ENCODE assay signal across 1 cellular context in the genomic region with DNA sequence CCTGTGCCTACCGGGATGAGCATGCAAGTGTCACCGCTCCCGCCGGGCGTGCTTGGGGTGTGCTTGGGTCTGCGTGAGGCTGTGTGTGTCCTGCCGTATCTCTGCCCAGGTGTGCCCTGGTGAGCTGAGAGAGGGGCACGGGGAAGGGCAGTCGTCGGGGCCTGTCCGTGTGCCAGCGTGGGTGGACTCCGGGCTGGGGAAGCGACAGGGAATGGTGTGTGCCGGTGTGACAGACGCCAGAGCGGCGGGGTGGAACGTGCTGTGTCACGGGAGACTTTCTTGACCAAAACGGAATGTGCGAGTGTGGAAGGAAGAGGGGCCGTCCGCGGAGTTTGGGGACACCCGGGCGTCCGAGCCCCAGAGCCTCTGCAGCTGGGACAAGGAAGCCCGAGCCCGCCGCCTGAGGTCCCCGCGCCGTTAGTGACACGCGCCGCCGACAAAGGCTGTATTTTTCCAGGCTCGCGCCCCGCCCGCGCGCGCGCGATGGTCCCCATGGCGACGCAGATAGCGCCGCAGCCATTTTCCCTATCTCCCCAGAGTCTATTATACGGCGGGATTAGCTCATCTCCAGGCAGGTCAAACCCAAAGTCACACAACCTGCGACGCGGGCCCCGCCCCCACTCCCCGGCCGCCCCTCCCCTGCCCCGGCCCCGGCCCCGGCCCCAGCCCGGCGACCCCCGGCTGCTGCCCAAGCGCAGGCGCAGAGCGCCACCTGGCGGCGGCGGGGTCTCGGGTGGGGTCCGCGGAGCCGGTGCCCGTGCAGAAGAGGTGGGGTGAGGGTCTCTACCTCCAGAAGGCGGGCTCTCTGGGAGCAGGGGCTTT.
A peak's percentile ranks its signal among the peaks of the same experiment; 100 is the strongest.
TF ChIP-seq lines count a peak whose summit lies in the region.

No MANE protein-coding gene starts in this region.

TF ChIP-seq in K562, 482 proteins besides CTCF, POLR2A, EP300 and RAD21 (continued from another document and continues in another):
- TF ChIP-seq, protein P1, sequence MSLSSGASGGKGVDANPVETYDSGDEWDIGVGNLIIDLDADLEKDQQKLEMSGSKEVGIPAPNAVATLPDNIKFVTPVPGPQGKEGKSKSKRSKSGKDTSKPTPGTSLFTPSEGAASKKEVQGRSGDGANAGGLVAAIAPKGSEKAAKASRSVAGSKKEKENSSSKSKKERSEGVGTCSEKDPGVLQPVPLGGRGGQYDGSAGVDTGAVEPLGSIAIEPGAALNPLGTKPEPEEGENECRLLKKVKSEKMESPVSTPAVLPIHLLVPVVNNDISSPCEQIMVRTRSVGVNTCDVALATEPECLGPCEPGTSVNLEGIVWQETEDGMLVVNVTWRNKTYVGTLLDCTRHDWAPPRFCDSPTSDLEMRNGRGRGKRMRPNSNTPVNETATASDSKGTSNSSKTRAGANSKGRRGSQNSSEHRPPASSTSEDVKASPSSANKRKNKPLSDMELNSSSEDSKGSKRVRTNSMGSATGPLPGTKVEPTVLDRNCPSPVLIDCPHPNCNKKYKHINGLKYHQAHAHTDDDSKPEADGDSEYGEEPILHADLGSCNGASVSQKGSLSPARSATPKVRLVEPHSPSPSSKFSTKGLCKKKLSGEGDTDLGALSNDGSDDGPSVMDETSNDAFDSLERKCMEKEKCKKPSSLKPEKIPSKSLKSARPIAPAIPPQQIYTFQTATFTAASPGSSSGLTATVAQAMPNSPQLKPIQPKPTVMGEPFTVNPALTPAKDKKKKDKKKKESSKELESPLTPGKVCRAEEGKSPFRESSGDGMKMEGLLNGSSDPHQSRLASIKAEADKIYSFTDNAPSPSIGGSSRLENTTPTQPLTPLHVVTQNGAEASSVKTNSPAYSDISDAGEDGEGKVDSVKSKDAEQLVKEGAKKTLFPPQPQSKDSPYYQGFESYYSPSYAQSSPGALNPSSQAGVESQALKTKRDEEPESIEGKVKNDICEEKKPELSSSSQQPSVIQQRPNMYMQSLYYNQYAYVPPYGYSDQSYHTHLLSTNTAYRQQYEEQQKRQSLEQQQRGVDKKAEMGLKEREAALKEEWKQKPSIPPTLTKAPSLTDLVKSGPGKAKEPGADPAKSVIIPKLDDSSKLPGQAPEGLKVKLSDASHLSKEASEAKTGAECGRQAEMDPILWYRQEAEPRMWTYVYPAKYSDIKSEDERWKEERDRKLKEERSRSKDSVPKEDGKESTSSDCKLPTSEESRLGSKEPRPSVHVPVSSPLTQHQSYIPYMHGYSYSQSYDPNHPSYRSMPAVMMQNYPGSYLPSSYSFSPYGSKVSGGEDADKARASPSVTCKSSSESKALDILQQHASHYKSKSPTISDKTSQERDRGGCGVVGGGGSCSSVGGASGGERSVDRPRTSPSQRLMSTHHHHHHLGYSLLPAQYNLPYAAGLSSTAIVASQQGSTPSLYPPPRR (CRISPR knock-in tag; IDR thresholded peaks at IDR 0.05; ENCODE audit: borderline replicate concordance): no peak
- TF ChIP-seq POLR2B (IDR thresholded peaks at IDR 0.05; ENCODE audit: low read depth, partially characterized antibody) (peak; percentile 51), NFIC (IDR thresholded peaks at IDR 0.05) (no peak), MBD2 (IDR thresholded peaks at IDR 0.05; ENCODE audit: borderline replicate concordance, low read depth) (peak; percentile 46; the same call in 1 of the 2 replicates), ZBTB8A (IDR thresholded peaks at IDR 0.05; ENCODE audit: partially characterized antibody) (no peak), ZNF134 (CRISPR knock-in tag; conservative IDR thresholded peaks at IDR 0.05) (no peak), TBL1XR1 (IDR thresholded peaks at IDR 0.05; ENCODE audit: low read length in 2 of 2) (peak in 1 of 2 experiments; percentile 42; a peak in 1 of 4 replicates), JUNB (CRISPR knock-in tag; conservative IDR thresholded peaks at IDR 0.05) (no peak), ZNF445 (CRISPR knock-in tag; IDR thresholded peaks at IDR 0.05; ENCODE audit: low read depth) (no peak), ZNF830 (CRISPR knock-in tag; IDR thresholded peaks at IDR 0.05) (no peak), ZSCAN29 (IDR thresholded peaks at IDR 0.05) (no peak), SRSF9 (IDR thresholded peaks at IDR 0.05; ENCODE audit: borderline replicate concordance, low read depth, low read length) (no peak), CCNT2 (IDR thresholded peaks at IDR 0.05; ENCODE audit: borderline replicate concordance, extremely low read depth, insufficient read length, low read depth, low read length) (peak; percentile 91), RBM22 (IDR thresholded peaks at IDR 0.05; ENCODE audit: low read depth, low read length, poor library complexity, severe bottlenecking) (peak; percentile 69), TBP (optimal IDR thresholded peaks at IDR 0.05; ENCODE audit: low read depth, low read length) (peak; percentile 56), RFX7 (CRISPR knock-in tag; IDR thresholded peaks at IDR 0.05) (no peak), L3MBTL2 (IDR thresholded peaks at IDR 0.05) (peak; percentile 69), KDM2B (CRISPR knock-in tag; IDR thresholded peaks at IDR 0.05) (0 out of 2 replicates have a peak, but pooled peaks have one; percentile 5), CBX8 (IDR thresholded peaks at IDR 0.05; ENCODE audit: borderline replicate concordance, extremely low read depth, low read depth, low read length, poor library complexity, severe bottlenecking) (no peak), DPF2 (IDR thresholded peaks at IDR 0.05) (0 out of 2 replicates have a peak, but pooled peaks have one; percentile 13), SNIP1 (IDR thresholded peaks at IDR 0.05; ENCODE audit: low read depth) (no peak), TARDBP (IDR thresholded peaks at IDR 0.05) (peak; percentile 82), GATA2 (CRISPR knock-in tag; IDR thresholded peaks at IDR 0.05) (peak; percentile 63), CBFB (CRISPR knock-in tag; IDR thresholded peaks at IDR 0.05) (peak; percentile 21; the same call in 1 of the 2 replicates), SIN3A (IDR thresholded peaks at IDR 0.05; ENCODE audit: borderline replicate concordance in 2 of 2, control insufficient read depth in 1 of 2, low read depth in 2 of 2, low read length in 2 of 2) (0 out of 4 replicates have a peak, but pooled peaks of 1 of the 2 experiments have one; percentile 28), SUPT5H (IDR thresholded peaks at IDR 0.05) (peak; percentile 69), MAFK (IDR thresholded peaks at IDR 0.05; ENCODE audit: low read length) (no peak), CCAR2 (IDR thresholded peaks at IDR 0.05; ENCODE audit: low read depth, low read length) (no peak), SRSF3 (IDR thresholded peaks at IDR 0.05; ENCODE audit: insufficient read depth, low read length) (no peak)
- TF ChIP-seq, protein P2, sequence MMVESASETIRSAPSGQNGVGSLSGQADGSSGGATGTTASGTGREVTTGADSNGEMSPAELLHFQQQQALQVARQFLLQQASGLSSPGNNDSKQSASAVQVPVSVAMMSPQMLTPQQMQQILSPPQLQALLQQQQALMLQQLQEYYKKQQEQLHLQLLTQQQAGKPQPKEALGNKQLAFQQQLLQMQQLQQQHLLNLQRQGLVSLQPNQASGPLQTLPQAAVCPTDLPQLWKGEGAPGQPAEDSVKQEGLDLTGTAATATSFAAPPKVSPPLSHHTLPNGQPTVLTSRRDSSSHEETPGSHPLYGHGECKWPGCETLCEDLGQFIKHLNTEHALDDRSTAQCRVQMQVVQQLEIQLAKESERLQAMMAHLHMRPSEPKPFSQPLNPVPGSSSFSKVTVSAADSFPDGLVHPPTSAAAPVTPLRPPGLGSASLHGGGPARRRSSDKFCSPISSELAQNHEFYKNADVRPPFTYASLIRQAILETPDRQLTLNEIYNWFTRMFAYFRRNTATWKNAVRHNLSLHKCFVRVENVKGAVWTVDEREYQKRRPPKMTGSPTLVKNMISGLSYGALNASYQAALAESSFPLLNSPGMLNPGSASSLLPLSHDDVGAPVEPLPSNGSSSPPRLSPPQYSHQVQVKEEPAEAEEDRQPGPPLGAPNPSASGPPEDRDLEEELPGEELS (CRISPR knock-in tag; IDR thresholded peaks at IDR 0.05; ENCODE audit: borderline replicate concordance): no peak
- TF ChIP-seq, protein P3, sequence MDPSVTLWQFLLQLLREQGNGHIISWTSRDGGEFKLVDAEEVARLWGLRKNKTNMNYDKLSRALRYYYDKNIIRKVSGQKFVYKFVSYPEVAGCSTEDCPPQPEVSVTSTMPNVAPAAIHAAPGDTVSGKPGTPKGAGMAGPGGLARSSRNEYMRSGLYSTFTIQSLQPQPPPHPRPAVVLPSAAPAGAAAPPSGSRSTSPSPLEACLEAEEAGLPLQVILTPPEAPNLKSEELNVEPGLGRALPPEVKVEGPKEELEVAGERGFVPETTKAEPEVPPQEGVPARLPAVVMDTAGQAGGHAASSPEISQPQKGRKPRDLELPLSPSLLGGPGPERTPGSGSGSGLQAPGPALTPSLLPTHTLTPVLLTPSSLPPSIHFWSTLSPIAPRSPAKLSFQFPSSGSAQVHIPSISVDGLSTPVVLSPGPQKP (CRISPR knock-in tag; IDR thresholded peaks at IDR 0.05): no peak
- TF ChIP-seq, protein P4, sequence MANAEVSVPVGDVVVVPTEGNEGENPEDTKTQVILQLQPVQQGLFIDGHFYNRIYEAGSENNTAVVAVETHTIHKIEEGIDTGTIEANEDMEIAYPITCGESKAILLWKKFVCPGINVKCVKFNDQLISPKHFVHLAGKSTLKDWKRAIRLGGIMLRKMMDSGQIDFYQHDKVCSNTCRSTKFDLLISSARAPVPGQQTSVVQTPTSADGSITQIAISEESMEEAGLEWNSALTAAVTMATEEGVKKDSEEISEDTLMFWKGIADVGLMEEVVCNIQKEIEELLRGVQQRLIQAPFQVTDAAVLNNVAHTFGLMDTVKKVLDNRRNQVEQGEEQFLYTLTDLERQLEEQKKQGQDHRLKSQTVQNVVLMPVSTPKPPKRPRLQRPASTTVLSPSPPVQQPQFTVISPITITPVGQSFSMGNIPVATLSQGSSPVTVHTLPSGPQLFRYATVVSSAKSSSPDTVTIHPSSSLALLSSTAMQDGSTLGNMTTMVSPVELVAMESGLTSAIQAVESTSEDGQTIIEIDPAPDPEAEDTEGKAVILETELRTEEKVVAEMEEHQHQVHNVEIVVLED (CRISPR knock-in tag; IDR thresholded peaks at IDR 0.05): no peak
- TF ChIP-seq, protein P5, sequence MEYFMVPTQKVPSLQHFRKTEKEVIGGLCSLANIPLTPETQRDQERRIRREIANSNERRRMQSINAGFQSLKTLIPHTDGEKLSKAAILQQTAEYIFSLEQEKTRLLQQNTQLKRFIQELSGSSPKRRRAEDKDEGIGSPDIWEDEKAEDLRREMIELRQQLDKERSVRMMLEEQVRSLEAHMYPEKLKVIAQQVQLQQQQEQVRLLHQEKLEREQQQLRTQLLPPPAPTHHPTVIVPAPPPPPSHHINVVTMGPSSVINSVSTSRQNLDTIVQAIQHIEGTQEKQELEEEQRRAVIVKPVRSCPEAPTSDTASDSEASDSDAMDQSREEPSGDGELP (CRISPR knock-in tag; IDR thresholded peaks at IDR 0.05; ENCODE audit: borderline replicate concordance): peak; percentile 62; the same call in 1 of the 2 replicates
- TF ChIP-seq, protein P6, sequence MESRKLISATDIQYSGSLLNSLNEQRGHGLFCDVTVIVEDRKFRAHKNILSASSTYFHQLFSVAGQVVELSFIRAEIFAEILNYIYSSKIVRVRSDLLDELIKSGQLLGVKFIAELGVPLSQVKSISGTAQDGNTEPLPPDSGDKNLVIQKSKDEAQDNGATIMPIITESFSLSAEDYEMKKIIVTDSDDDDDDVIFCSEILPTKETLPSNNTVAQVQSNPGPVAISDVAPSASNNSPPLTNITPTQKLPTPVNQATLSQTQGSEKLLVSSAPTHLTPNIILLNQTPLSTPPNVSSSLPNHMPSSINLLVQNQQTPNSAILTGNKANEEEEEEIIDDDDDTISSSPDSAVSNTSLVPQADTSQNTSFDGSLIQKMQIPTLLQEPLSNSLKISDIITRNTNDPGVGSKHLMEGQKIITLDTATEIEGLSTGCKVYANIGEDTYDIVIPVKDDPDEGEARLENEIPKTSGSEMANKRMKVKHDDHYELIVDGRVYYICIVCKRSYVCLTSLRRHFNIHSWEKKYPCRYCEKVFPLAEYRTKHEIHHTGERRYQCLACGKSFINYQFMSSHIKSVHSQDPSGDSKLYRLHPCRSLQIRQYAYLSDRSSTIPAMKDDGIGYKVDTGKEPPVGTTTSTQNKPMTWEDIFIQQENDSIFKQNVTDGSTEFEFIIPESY (CRISPR knock-in tag; IDR thresholded peaks at IDR 0.05): 0 out of 2 replicates have a peak, but pooled peaks have one; percentile 8
- TF ChIP-seq, protein P7, sequence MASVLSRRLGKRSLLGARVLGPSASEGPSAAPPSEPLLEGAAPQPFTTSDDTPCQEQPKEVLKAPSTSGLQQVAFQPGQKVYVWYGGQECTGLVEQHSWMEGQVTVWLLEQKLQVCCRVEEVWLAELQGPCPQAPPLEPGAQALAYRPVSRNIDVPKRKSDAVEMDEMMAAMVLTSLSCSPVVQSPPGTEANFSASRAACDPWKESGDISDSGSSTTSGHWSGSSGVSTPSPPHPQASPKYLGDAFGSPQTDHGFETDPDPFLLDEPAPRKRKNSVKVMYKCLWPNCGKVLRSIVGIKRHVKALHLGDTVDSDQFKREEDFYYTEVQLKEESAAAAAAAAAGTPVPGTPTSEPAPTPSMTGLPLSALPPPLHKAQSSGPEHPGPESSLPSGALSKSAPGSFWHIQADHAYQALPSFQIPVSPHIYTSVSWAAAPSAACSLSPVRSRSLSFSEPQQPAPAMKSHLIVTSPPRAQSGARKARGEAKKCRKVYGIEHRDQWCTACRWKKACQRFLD (CRISPR knock-in tag; IDR thresholded peaks at IDR 0.05): peak; percentile 86; the same call in 1 of the 2 replicates
- TF ChIP-seq, protein P8, sequence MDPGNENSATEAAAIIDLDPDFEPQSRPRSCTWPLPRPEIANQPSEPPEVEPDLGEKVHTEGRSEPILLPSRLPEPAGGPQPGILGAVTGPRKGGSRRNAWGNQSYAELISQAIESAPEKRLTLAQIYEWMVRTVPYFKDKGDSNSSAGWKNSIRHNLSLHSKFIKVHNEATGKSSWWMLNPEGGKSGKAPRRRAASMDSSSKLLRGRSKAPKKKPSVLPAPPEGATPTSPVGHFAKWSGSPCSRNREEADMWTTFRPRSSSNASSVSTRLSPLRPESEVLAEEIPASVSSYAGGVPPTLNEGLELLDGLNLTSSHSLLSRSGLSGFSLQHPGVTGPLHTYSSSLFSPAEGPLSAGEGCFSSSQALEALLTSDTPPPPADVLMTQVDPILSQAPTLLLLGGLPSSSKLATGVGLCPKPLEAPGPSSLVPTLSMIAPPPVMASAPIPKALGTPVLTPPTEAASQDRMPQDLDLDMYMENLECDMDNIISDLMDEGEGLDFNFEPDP (CRISPR knock-in tag; IDR thresholded peaks at IDR 0.05): no peak
- TF ChIP-seq, protein P9, sequence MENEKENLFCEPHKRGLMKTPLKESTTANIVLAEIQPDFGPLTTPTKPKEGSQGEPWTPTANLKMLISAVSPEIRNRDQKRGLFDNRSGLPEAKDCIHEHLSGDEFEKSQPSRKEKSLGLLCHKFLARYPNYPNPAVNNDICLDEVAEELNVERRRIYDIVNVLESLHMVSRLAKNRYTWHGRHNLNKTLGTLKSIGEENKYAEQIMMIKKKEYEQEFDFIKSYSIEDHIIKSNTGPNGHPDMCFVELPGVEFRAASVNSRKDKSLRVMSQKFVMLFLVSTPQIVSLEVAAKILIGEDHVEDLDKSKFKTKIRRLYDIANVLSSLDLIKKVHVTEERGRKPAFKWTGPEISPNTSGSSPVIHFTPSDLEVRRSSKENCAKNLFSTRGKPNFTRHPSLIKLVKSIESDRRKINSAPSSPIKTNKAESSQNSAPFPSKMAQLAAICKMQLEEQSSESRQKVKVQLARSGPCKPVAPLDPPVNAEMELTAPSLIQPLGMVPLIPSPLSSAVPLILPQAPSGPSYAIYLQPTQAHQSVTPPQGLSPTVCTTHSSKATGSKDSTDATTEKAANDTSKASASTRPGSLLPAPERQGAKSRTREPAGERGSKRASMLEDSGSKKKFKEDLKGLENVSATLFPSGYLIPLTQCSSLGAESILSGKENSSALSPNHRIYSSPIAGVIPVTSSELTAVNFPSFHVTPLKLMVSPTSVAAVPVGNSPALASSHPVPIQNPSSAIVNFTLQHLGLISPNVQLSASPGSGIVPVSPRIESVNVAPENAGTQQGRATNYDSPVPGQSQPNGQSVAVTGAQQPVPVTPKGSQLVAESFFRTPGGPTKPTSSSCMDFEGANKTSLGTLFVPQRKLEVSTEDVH (IDR thresholded peaks at IDR 0.05; ENCODE audit: low read depth, partially characterized antibody): peak; percentile 32
